Comparison of ENCODE assay signal across 19 cellular contexts in the genomic region with DNA sequence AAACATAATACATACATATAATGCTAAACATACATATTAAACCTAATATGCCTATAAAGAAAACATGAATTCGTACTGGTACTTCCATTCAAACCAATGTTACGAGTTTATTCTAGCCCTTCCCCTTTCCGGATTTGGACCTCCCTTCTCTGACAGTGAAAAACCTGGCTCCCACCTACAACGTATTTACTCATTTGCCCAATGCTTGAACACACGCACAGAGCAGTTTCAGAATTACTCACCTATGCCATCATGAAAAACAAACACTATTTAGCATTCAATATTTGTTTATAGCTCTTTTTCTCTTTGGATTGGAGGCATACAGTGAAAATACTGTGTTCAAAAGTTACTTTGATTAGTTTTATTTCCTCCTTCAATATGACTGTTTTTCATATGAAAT.
"Had no signal": no experiment of that assay in that cellular context is flagged by ENCODE, and none has a peak within 500 bp of the region (broad histone marks: within the 10 kb centered on the region; RNA-seq: fewer than 3 reads in every experiment).

No MANE protein-coding gene starts in this region.

- H3K36me3 ChIP-seq: brain microvascular endothelial cell had no signal

- FAIRE-seq: astrocyte, colon had no signal

- H3K27ac ChIP-seq: brain microvascular endothelial cell had no signal

- ATAC-seq: activated naive CD4-positive, alpha-beta T cell treated with anti-CD3 and anti-CD28 coated beads, Interleukin-2, amount 50 U/mL, for 72 hours; activated naive CD8-positive, alpha-beta T cell treated with anti-CD3 and anti-CD28 coated beads, Interleukin-2, amount 50 U/mL, for 24 hours; activated T-cell treated with anti-CD3 and anti-CD28 coated beads, Interleukin-2, amount 50 U/mL, for 4 hours; T-helper 17 cell had no signal

- H3K27me3 ChIP-seq: brain microvascular endothelial cell had no signal

- DNase-seq: activated CD4-positive, alpha-beta memory T cell treated with anti-CD3 and anti-CD28 coated beads for 36 hours; activated CD4-positive, alpha-beta T cell treated with anti-CD3 and anti-CD28 coated beads, Interleukin-2, amount 10 ng/mL, durations not matched to agents 7 days and 5 days; activated CD4-positive, CD25-positive, alpha-beta regulatory T cell; activated CD8-positive, alpha-beta memory T cell treated with anti-CD3 and anti-CD28 coated beads for 24 hours; activated effector memory CD4-positive, alpha-beta T cell treated with anti-CD3 and anti-CD28 coated beads, Interleukin-2, amount 50 U/mL, for 16 hours; activated naive CD4-positive, alpha-beta T cell treated with Interleukin-2 at 50 U/mL for 16 hours; activated naive CD8-positive, alpha-beta T cell treated with anti-CD3 and anti-CD28 coated beads, Interleukin-2, amount 50 U/mL, for 24 hours; activated T-cell treated with anti-CD3 and anti-CD28 coated beads, Interleukin-2, amount 50 U/mL, for 4 hours; amniotic stem cell; brain microvascular endothelial cell; cerebellar nuclear complex; NCI-H1048; NCI-H226; SIG-M5; T-helper 17 cell; T-helper 9 cell had no signal
